In the genomic region with DNA sequence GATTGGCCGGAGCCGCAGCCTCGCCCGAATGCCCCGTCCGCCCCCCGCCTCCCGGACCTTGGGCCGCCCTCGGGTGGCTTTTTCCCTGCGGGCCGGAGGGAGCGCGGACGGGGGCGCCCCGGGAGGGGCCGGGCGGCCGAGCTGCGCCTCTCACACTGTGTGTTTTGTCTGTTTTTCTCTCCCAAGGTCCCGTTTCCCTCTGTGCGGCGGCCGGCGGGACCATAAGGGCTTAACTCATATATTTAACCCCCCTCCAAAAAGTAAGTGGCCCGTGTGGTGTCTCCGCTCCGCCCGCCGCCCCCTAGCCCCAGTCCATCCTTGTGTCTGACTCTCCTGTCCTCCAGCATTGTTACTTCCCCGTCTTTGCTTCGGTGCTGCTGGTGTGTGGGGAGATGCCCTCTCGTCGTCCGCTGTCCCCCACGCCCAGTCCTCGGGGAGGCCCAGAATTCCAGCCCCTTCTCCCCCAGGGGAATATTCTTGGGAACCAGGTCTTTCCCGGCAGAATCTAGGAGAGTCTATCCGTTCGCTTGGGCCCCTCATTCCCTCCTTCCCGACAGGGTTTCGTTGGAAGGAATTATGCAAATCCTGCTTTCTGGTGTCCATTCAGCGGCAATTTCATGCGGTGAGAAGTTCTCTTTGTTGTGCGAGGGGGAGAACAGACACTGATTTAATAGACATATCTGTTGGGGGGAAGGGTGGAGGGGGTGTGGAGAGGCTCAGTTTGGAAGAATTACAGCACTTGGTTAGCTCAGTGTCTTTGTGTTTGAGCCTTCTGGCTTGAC, we compare ENCODE assay signal across 8 cellular contexts. TPM values are rescaled to one million over a fixed set of nuclear protein-coding genes. Genes with fewer than 3 reads are reported as not detected.
A peak's percentile ranks its signal among the peaks of the same experiment; 100 is the strongest.
DNase-seq lines count a peak whose midpoint lies in the region; ATAC-seq and TF ChIP-seq lines count a peak whose summit lies in the region.

No MANE protein-coding gene starts in this region.

- TF ChIP-seq CTCF in activated B cell treated with CpG ODN at 0.5 μM for 24 hours (IDR thresholded peaks at IDR 0.05), result no peak
- no peak for TF ChIP-seq CTCF in uterus (IDR thresholded peaks at IDR 0.05)

- H3K4me3 Mint-ChIP-seq in activated B cell treated with CpG ODN at 0.5 μM for 24 hours, result peak overlapping the region; percentile 92

- POLR2A ChIA-PET in activated B cell treated with CpG ODN at 0.5 μM for 24 hours (lab: Charles Lee), result interaction anchor here (1.0 to 1.9 kb wide), 11 partner anchors 12 to 320 kb away, joined by 3 to 8 read pairs (median 5); partner anchors contain the start of gene TLL2

- ATAC-seq in GM19328 (IDR thresholded peaks at IDR 0.05; ENCODE audit: unreplicated experiment) (peak; percentile 3), activated B cell treated with CpG ODN at 0.5 μM for 24 hours (ENCODE audit: low read depth) (no peak)

- H3K9me3 ChIP-seq in esophagus (ENCODE audit: control insufficient read depth in 2 of 2, insufficient read depth in 1 of 2, low read depth in 1 of 2, low read length in 1 of 2) (no peaks in the 10 kb centered on the region), uterus (no peaks in the 10 kb centered on the region)

- DNase-seq in C1 segment of cervical spinal cord (lab: John Stamatoyannopoulos, UW) (peak in 10 of 14 donors; percentile 12 to 72 (median 48)), HuH-7.5 (ENCODE audit: low spot score) (peak; percentile 36), activated B cell treated with CpG ODN at 0.5 μM for 24 hours (no peak), myocyte (ENCODE audit: low read depth) (peak; percentile 27), uterus (peak; percentile 20 to 25), mucosa of gallbladder (ENCODE audit: low spot score) (no peak)

- CTCF ChIA-PET in activated B cell treated with CpG ODN at 0.5 μM for 24 hours (lab: Charles Lee), result interaction anchor here (1.1 kb wide), 1 partner anchor 142 kb away, joined by 3 read pairs; no protein-coding TSS in a partner anchor

- no peaks in the 10 kb centered on the region for H3K9me3 Mint-ChIP-seq in activated B cell treated with CpG ODN at 0.5 μM for 24 hours

- peaks cover 69% of the 10 kb centered on the region for H3K4me1 Mint-ChIP-seq in activated B cell treated with CpG ODN at 0.5 μM for 24 hours

- H3K27ac ChIP-seq in esophagus (ENCODE audit: low read depth in 2 of 2, low read length in 1 of 2) (peak overlapping the region; percentile 96 to 99), uterus (peak overlapping the region; percentile 99)

- peaks cover 0 to 2% of the 10 kb centered on the region in 2 donors for H3K4me1 ChIP-seq in esophagus (ENCODE audit: control insufficient read depth in 2 of 2, insufficient read depth in 2 of 2, low read length in 1 of 2)
- peaks cover 0 to 5% of the 10 kb centered on the region in 2 donors for H3K4me1 ChIP-seq in uterus

- H3K27me3 ChIP-seq in esophagus (ENCODE audit: control insufficient read depth in 1 of 2, insufficient read depth in 2 of 2, low read length in 2 of 2) (no peaks in the 10 kb centered on the region), uterus (no peaks in the 10 kb centered on the region)

- TF ChIP-seq POLR2A in uterus (IDR thresholded peaks at IDR 0.05), result no peak

- H3K27me3 Mint-ChIP-seq in activated B cell treated with CpG ODN at 0.5 μM for 24 hours, result no peaks in the 10 kb centered on the region

- peaks cover 28% of the 10 kb centered on the region for H3K36me3 Mint-ChIP-seq in activated B cell treated with CpG ODN at 0.5 μM for 24 hours (ENCODE audit: low read depth)

- WGBS in esophagus, 2 donors, result 1 to 2% methylated on average over 40 to 46 of the region's 46 CpGs

- H3K4me3 ChIP-seq in esophagus (ENCODE audit: low read depth in 1 of 2, low read length in 2 of 2), result peak overlapping the region; percentile 93 to 95
- peak overlapping the region; percentile 73 to 89 for H3K4me3 ChIP-seq in uterus

- peak overlapping the region; percentile 87 for H3K27ac Mint-ChIP-seq in activated B cell treated with CpG ODN at 0.5 μM for 24 hours

- H3K36me3 ChIP-seq in esophagus (ENCODE audit: control insufficient read depth in 2 of 2, insufficient read depth in 2 of 2, low read length in 1 of 2) (no peaks in the 10 kb centered on the region), uterus (no peaks in the 10 kb centered on the region)

- intact Hi-C loops in activated B cell treated with CpG ODN at 0.5 μM for 24 hours (cut with micrococcal nuclease), result loop anchor here (2.0 to 10.0 kb wide), 4 partner anchors 31 to 321 kb away; partner anchors contain the start of gene TLL2
- intact Hi-C loops in uterus (cut with DNase I; ENCODE audit: low total_unique reads), result loop anchor here (10.0 kb wide), 1 partner anchor 459 kb away; no protein-coding TSS in a partner anchor

RNA-seq across cellular contexts. Expression of gene LCOR, which starts 1.3 kb away (rescaled TPM):
- total RNA-seq in activated B cell treated with CpG ODN at 0.5 μM for 24 hours (42.8 and 54.9 TPM in 2 replicates), myocyte (15.6 and 16.8 TPM in 2 replicates), uterus (1,000 to 10,000 TPM in 1 of 4 donors, 100 to 1,000 TPM in 1, 10 to 100 TPM in 1, 1 to 10 TPM in 1; 7.7 to 2,027 (median 132) TPM), mucosa of gallbladder (56.0 TPM)
- polyA plus RNA-seq in esophagus, result 1 to 10 TPM; 2.9 to 5.9 TPM
- polyA plus RNA-seq in myocyte (2012), result 3.2 TPM

Comparison
In these comparisons a context has a peak if more than half of its experiments do, and no peak if none do; other contexts are left out.
1. DNase-seq: peak in C1 segment of cervical spinal cord (10 of 14), HuH-7.5 (single experiment), myocyte (single experiment) and uterus (2 of 2); none in activated B cell treated with CpG ODN at 0.5 μM for 24 hours (single experiment) and mucosa of gallbladder (single experiment).